ENCODE assay signal across 2 cellular contexts in the genomic region with DNA sequence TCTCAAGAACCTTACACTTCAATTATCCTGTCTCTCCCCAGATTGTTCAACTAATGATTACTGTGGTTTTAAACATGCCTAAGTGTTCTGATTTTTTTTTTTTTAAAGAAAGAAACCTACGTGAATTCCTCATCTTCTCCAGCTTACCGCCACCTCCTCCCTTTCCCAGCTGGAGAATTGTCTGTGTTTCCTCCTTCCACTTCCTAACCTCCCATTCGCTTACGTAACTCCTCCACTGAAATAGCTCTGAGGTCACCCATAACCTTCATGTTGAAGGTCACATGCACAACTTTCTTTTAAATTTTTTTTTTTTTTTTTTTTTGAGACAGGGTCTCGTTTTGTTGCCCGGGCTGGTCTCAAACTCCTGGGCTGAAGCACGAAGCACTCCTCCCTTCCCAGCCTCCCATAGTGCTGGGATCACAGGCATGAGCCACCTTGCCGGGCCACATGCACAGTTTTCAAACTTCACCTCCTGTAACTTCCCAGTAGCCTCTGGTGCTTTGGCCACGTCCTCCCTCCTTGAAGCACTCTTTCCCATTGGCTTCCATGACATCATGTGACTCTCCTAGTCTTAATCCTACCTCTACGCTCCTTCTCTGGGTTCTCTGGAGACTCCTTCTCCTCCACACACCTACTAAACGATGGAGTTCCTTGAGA.
TF ChIP-seq lines count a peak whose summit lies in the region.

No MANE protein-coding gene starts in this region.

TF ChIP-seq in IMR-90, 13 proteins besides CTCF, POLR2A, EP300 and RAD21 (continued from another document):
- no peak for TF ChIP-seq SMC3 (IDR thresholded peaks at IDR 0.05; ENCODE audit: low read depth, low read length)

TF ChIP-seq in WTC11, 78 proteins besides CTCF, POLR2A, EP300 and RAD21:
- TF ChIP-seq, protein P1, sequence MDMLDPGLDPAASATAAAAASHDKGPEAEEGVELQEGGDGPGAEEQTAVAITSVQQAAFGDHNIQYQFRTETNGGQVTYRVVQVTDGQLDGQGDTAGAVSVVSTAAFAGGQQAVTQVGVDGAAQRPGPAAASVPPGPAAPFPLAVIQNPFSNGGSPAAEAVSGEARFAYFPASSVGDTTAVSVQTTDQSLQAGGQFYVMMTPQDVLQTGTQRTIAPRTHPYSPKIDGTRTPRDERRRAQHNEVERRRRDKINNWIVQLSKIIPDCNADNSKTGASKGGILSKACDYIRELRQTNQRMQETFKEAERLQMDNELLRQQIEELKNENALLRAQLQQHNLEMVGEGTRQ (CRISPR knock-in tag; IDR thresholded peaks at IDR 0.05): peak; percentile 45; the same call in 1 of the 2 replicates
- TF ChIP-seq ELF4 (CRISPR knock-in tag; IDR thresholded peaks at IDR 0.05; ENCODE audit: low read depth): no peak
- no peak for TF ChIP-seq JUN (CRISPR knock-in tag; IDR thresholded peaks at IDR 0.05)
TF ChIP-seq in WTC11: peak in this region for 1.
